Comparison of ENCODE assay signal across 17 cellular contexts in the genomic region with DNA sequence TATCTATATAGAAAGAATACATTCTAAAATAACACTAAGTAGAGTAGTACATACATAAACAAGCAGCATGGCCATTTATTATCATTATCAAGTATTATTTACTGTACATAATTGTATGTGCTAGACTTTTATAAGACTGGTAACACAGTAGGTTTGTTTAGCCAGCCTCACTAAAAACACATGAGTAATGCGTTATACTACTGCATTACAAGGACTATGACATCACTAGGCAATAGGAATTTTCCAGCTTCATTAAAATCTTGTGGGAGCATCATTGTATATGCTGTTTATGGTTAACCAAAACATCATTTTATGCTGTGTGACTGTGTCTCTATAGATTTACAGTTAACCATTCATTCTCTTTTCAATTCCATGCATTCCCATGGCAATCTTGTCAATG.
DNase-seq lines count a peak whose midpoint lies in the region; ATAC-seq, FAIRE-seq and TF ChIP-seq lines count a peak whose summit lies in the region.
"Had no signal": no experiment of that assay in that cellular context is flagged by ENCODE, and none has a peak within 500 bp of the region (broad histone marks: within the 10 kb centered on the region; RNA-seq: fewer than 3 reads in every experiment).

No MANE protein-coding gene starts in this region.

- no CpG with 5 or more reads among the region's 1 CpG for WGBS in IMR-90 (ENCODE audit: extremely low coverage in 2 of 2, insufficient read length in 1 of 2), 2 experiments

- no peak overlapping the region for H4K5ac ChIP-seq in IMR-90 (ENCODE audit: low read depth, low read length)

- FAIRE-seq in keratinocyte (lab: Jason Lieb, UNC), result peak; percentile 58
- FAIRE-seq: A204.1, D721Med, H1 had no signal

- H4K20me1 ChIP-seq in IMR-90 (ENCODE audit: insufficient read depth, low read length), result no peaks in the 10 kb centered on the region
- H4K20me1 ChIP-seq in keratinocyte (ENCODE audit: control insufficient read depth, extremely low read depth, insufficient read depth, low read length), result no peaks in the 10 kb centered on the region

- no peak overlapping the region for H2BK120ac ChIP-seq in IMR-90 (ENCODE audit: low read depth, low read length)

- H2AK5ac ChIP-seq in IMR-90 (ENCODE audit: low read depth, low read length), result no peak overlapping the region

- POLR2A ChIA-PET in IMR-90 (lab: Charles Lee; ENCODE audit: unreplicated experiment), result no interaction called here

- CTCF ChIA-PET in IMR-90 (lab: Yijun Ruan, JAX), result no interaction called here

- H3K4me1 ChIP-seq in IMR-90 (ENCODE audit: control insufficient read depth, insufficient read depth, low read length) (no peaks in the 10 kb centered on the region), keratinocyte (ENCODE audit: control insufficient read depth, extremely low read depth, insufficient read depth, low read length) (peaks cover 16% of the 10 kb centered on the region), BE2C (no peaks in the 10 kb centered on the region; the same call in 1 of the 2 replicates)
- H3K4me1 ChIP-seq: Caco-2 had no signal

- H4K8ac ChIP-seq in IMR-90 (ENCODE audit: low read depth in 2 of 2, low read length in 2 of 2), result no peak overlapping the region

- H3K18ac ChIP-seq in IMR-90 (ENCODE audit: low read depth, low read length), result no peak overlapping the region

- H4K91ac ChIP-seq in IMR-90 (ENCODE audit: insufficient read depth, low read depth, low read length), result no peak overlapping the region

- dilution Hi-C loops in IMR-90 (cut with HindIII; ENCODE audit: low sequenced_read_pairs, unreplicated experiment), result no loop called here
- dilution Hi-C loops in keratinocyte (cut with MboI; ENCODE audit: extremely low pct_ligation_motif_present, low sequenced_read_pairs), result no loop called here

- TF ChIP-seq CTCF in IMR-90 (conservative IDR thresholded peaks at IDR 0.05; ENCODE audit: low read depth, low read length), result no peak
- no peak for TF ChIP-seq CTCF in choroid plexus epithelial cell (conservative IDR thresholded peaks at IDR 0.05; ENCODE audit: low read depth, low read length)
- no peak for TF ChIP-seq CTCF in keratinocyte (optimal IDR thresholded peaks at IDR 0.05 in 1 of 3, IDR thresholded peaks at IDR 0.05 in 1 of 3, conservative IDR thresholded peaks at IDR 0.05 in 1 of 3; ENCODE audit: extremely low read depth in 1 of 3, insufficient read depth in 2 of 3, low read length in 3 of 3)
- no peak for TF ChIP-seq CTCF in BE2C (IDR thresholded peaks at IDR 0.05; ENCODE audit: low read depth, low read length)

- no TSS peak for BruUV-seq in IMR-90 (replicated peaks; lab: Mats Ljungman, UMichigan)

- no peak overlapping the region for H2AK9ac ChIP-seq in IMR-90 (replicated peaks; ENCODE audit: low read depth, low read length, poor library complexity)

- TF ChIP-seq RAD21 in IMR-90 (IDR thresholded peaks at IDR 0.05; ENCODE audit: low read length), result no peak

- H3K56ac ChIP-seq in IMR-90 (ENCODE audit: extremely low read depth, insufficient read depth, low read length), result no peak overlapping the region

- no peak overlapping the region for H3K4ac ChIP-seq in IMR-90 (ENCODE audit: low read depth, low read length)

- H3K9ac ChIP-seq in IMR-90 (ENCODE audit: low read depth, low read length) (no peak overlapping the region), keratinocyte (ENCODE audit: control insufficient read depth, extremely low read depth, insufficient read depth, low read length) (no peak overlapping the region)

- ATAC-seq in IMR-90 (ENCODE audit: low read depth), result peak; percentile 69
- no peak for ATAC-seq in HG02571 (IDR thresholded peaks at IDR 0.05; ENCODE audit: unreplicated experiment)

- H3K79me2 ChIP-seq in keratinocyte (ENCODE audit: control insufficient read depth, insufficient read depth, low read length), result no peaks in the 10 kb centered on the region

- in situ Hi-C loops in IMR-90 (cut with MboI; ENCODE audit: low sequenced_read_pairs), result no loop called here

- H3K27ac ChIP-seq in IMR-90 (ENCODE audit: insufficient read depth, low read length) (no peak overlapping the region), keratinocyte (ENCODE audit: control insufficient read depth, insufficient read depth, low read length) (no peak overlapping the region)
- H3K27ac ChIP-seq: C4-2B had no signal

- DNase-seq in EL (peak; percentile 9), IMR-90 (peak; percentile 67), choroid plexus epithelial cell (ENCODE audit: low read depth) (peak; percentile 5), keratinocyte (ENCODE audit: low read depth, low spot score) (no peak), NCI-H446 treated with DMSO at 0.1 percent for 48 hours (lab: John Stamatoyannopoulos, UW) (no peak), BE2C (no peak)
- DNase-seq: ACHN; Caco-2; CD4-positive, alpha-beta T cell; GF-D8; H9; KBM-7 had no signal

- H3K4me2 ChIP-seq in IMR-90 (ENCODE audit: low read depth, low read length) (no peak overlapping the region), keratinocyte (ENCODE audit: control insufficient read depth, extremely low read depth, insufficient read depth, low read depth, low read length) (no peak overlapping the region)

- no peak for TF ChIP-seq POLR2A in IMR-90 (IDR thresholded peaks at IDR 0.05; ENCODE audit: low read depth, low read length)

- H3K36me3 ChIP-seq in IMR-90 (ENCODE audit: control insufficient read depth, insufficient read depth, low read length), result no peaks in the 10 kb centered on the region
- no peaks in the 10 kb centered on the region for H3K36me3 ChIP-seq in keratinocyte (ENCODE audit: control insufficient read depth in 2 of 2, extremely low read depth in 1 of 2, insufficient read depth in 2 of 2, low read length in 2 of 2)
- no peaks in the 10 kb centered on the region for H3K36me3 ChIP-seq in BE2C

- no peak overlapping the region for H2AFZ ChIP-seq in IMR-90 (replicated peaks; ENCODE audit: low read length, poor library complexity)
- H2AFZ ChIP-seq in keratinocyte (ENCODE audit: control insufficient read depth, low read length), result no peak overlapping the region

- no peak overlapping the region for H3K14ac ChIP-seq in IMR-90 (replicated peaks; ENCODE audit: low read depth, low read length)

- H3K9me1 ChIP-seq in IMR-90 (ENCODE audit: insufficient read depth, low read length) (no peaks in the 10 kb centered on the region), keratinocyte (ENCODE audit: control insufficient read depth, extremely low read depth, insufficient read depth, low read length) (no peaks in the 10 kb centered on the region)

- no peaks in the 10 kb centered on the region for H3K9me3 ChIP-seq in IMR-90 (ENCODE audit: control insufficient read depth, insufficient read depth, low read length)
- H3K9me3 ChIP-seq in keratinocyte (ENCODE audit: control insufficient read depth, low read depth, low read length), result no peaks in the 10 kb centered on the region
- no peaks in the 10 kb centered on the region for H3K9me3 ChIP-seq in BE2C
- H3K9me3 ChIP-seq: Caco-2 had no signal

- intact Hi-C loops in IMR-90 (cut with micrococcal nuclease), result no loop called here

- H3K23ac ChIP-seq in IMR-90 (ENCODE audit: low read depth, low read length), result no peak overlapping the region

- no peak overlapping the region for H2BK20ac ChIP-seq in IMR-90 (ENCODE audit: low read depth, low read length)

- H3K27me3 ChIP-seq in IMR-90 (ENCODE audit: control insufficient read depth, insufficient read depth, low read length) (no peaks in the 10 kb centered on the region), keratinocyte (ENCODE audit: control insufficient read depth, extremely low read depth, insufficient read depth, low read length) (no peaks in the 10 kb centered on the region), BE2C (no peaks in the 10 kb centered on the region)

- no peak overlapping the region for H2BK15ac ChIP-seq in IMR-90 (ENCODE audit: low read depth, low read length)

- no peaks in the 10 kb centered on the region for H3K79me1 ChIP-seq in IMR-90 (ENCODE audit: low read depth in 1 of 2, low read length in 2 of 2)

- H3K4me3 ChIP-seq in IMR-90 (ENCODE audit: insufficient read depth, low read depth, low read length), result no peak overlapping the region
- no peak overlapping the region for H3K4me3 ChIP-seq in choroid plexus epithelial cell (ENCODE audit: low read depth, low read length)
- H3K4me3 ChIP-seq in keratinocyte (ENCODE audit: control insufficient read depth in 2 of 3, extremely low read depth in 1 of 3, insufficient read depth in 2 of 3, low read depth in 1 of 3, low read length in 3 of 3), result no peak overlapping the region
- no peak overlapping the region for H3K4me3 ChIP-seq in BE2C (ENCODE audit: low read depth, low read length)

- H2BK5ac ChIP-seq in IMR-90 (ENCODE audit: low read depth, low read length, poor library complexity, severe bottlenecking), result no peak overlapping the region

TF ChIP-seq in IMR-90, 13 proteins besides CTCF, POLR2A, EP300 and RAD21:
- TF ChIP-seq, protein P1, sequence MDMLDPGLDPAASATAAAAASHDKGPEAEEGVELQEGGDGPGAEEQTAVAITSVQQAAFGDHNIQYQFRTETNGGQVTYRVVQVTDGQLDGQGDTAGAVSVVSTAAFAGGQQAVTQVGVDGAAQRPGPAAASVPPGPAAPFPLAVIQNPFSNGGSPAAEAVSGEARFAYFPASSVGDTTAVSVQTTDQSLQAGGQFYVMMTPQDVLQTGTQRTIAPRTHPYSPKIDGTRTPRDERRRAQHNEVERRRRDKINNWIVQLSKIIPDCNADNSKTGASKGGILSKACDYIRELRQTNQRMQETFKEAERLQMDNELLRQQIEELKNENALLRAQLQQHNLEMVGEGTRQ (IDR thresholded peaks at IDR 0.05; ENCODE audit: low read depth, low read length), result no peak
- TF ChIP-seq MXI1 (IDR thresholded peaks at IDR 0.05; ENCODE audit: borderline replicate concordance, low read depth, low read length), result no peak
- TF ChIP-seq, protein P2, sequence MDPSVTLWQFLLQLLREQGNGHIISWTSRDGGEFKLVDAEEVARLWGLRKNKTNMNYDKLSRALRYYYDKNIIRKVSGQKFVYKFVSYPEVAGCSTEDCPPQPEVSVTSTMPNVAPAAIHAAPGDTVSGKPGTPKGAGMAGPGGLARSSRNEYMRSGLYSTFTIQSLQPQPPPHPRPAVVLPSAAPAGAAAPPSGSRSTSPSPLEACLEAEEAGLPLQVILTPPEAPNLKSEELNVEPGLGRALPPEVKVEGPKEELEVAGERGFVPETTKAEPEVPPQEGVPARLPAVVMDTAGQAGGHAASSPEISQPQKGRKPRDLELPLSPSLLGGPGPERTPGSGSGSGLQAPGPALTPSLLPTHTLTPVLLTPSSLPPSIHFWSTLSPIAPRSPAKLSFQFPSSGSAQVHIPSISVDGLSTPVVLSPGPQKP (IDR thresholded peaks at IDR 0.05; ENCODE audit: borderline replicate concordance, low read depth, low read length), result no peak

Comparison
In these comparisons a context has a peak if more than half of its experiments do, and no peak if none do; other contexts are left out.
1. DNase-seq: peak in EL (single experiment), IMR-90 (single experiment) and choroid plexus epithelial cell (single experiment); none in keratinocyte (single experiment), NCI-H446 treated with DMSO at 0.1 percent for 48 hours (single experiment) and BE2C (single experiment).